Comparison of ENCODE assay signal across 8 cellular contexts in genomic region chr12:116336542-116337065, GRCh38. TPM values are rescaled to one million over a fixed set of nuclear protein-coding genes. Genes with fewer than 3 reads are reported as not detected.
DNase-seq lines count a peak whose midpoint lies in the region; ATAC-seq and TF ChIP-seq lines count a peak whose summit lies in the region.

No MANE protein-coding gene starts in this region.

- H3K4me3 Mint-ChIP-seq in CD8-positive, alpha-beta T cell: no peak overlapping the region
- H3K4me3 Mint-ChIP-seq in effector memory CD8-positive, alpha-beta T cell: no peak overlapping the region

- CTCF ChIA-PET in CD8-positive, alpha-beta T cell (lab: Charles Lee): no interaction called here

- no peak overlapping the region for H3K27ac Mint-ChIP-seq in CD8-positive, alpha-beta T cell
- H3K27ac Mint-ChIP-seq in effector memory CD8-positive, alpha-beta T cell: no peak overlapping the region

- peak; percentile 42 for ATAC-seq in CD8-positive, alpha-beta T cell
- ATAC-seq in GM19452 (IDR thresholded peaks at IDR 0.05; ENCODE audit: unreplicated experiment) (peak; percentile 83), HG03439 (IDR thresholded peaks at IDR 0.05; ENCODE audit: unreplicated experiment) (peak; percentile 69)
- ATAC-seq in effector memory CD8-positive, alpha-beta T cell (replicated peaks): peak; percentile 79

- H3K36me3 Mint-ChIP-seq in CD8-positive, alpha-beta T cell: no peaks in the 10 kb centered on the region
- no peaks in the 10 kb centered on the region for H3K36me3 Mint-ChIP-seq in effector memory CD8-positive, alpha-beta T cell (ENCODE audit: insufficient read depth)

- no peaks in the 10 kb centered on the region for H3K36me3 ChIP-seq in CD8-positive, alpha-beta T cell (ENCODE audit: insufficient read depth, low read length)

- TF ChIP-seq CTCF in CD8-positive, alpha-beta T cell (IDR thresholded peaks at IDR 0.05): no peak

- no peak for DNase-seq in CD8-positive, alpha-beta T cell
- DNase-seq in effector memory CD8-positive, alpha-beta T cell: no peak
- DNase-seq in NCI-H82 treated with DMSO at 0.1 percent for 48 hours (lab: John Stamatoyannopoulos, UW; ENCODE audit: unreplicated experiment) (no peak), NCI-H2107 (lab: John Stamatoyannopoulos, UW) (no peak), activated gamma-delta T cell treated with Interleukin-2 at 50 U/mL for 16 hours (no peak), 8988T (no peak)

- H3K9me3 Mint-ChIP-seq in CD8-positive, alpha-beta T cell: no peaks in the 10 kb centered on the region
- H3K9me3 Mint-ChIP-seq in effector memory CD8-positive, alpha-beta T cell: no peaks in the 10 kb centered on the region

- intact Hi-C loops in CD8-positive, alpha-beta T cell (cut with DNase I, micrococcal nuclease): no loop called here

- H3K27ac ChIP-seq in CD8-positive, alpha-beta T cell (ENCODE audit: low read depth, low read length): no peak overlapping the region

- H3K4me3 ChIP-seq in CD8-positive, alpha-beta T cell (ENCODE audit: low read depth, low read length): no peak overlapping the region

- no peaks in the 10 kb centered on the region for H3K9me3 ChIP-seq in CD8-positive, alpha-beta T cell (ENCODE audit: low read length)

- H3K4me1 Mint-ChIP-seq in CD8-positive, alpha-beta T cell (ENCODE audit: low read depth): no peaks in the 10 kb centered on the region
- no peaks in the 10 kb centered on the region for H3K4me1 Mint-ChIP-seq in effector memory CD8-positive, alpha-beta T cell (ENCODE audit: low read depth in 2 of 2)

- H3K27me3 ChIP-seq in CD8-positive, alpha-beta T cell (ENCODE audit: insufficient read depth, low read length): no peaks in the 10 kb centered on the region

- no peaks in the 10 kb centered on the region for H3K4me1 ChIP-seq in CD8-positive, alpha-beta T cell (ENCODE audit: insufficient read depth, low read length)

- H3K27me3 Mint-ChIP-seq in CD8-positive, alpha-beta T cell (ENCODE audit: low read depth): no peaks in the 10 kb centered on the region
- H3K27me3 Mint-ChIP-seq in effector memory CD8-positive, alpha-beta T cell: peaks cover 5 to 10% of the 10 kb centered on the region in 2 donors

- POLR2A ChIA-PET in CD8-positive, alpha-beta T cell (lab: Charles Lee): no interaction called here

RNA-seq across cellular contexts. Expression of gene MED13L, which starts 59.1 kb away (rescaled TPM):
- 100 to 1,000 TPM; 157 to 159 TPM for total RNA-seq in CD8-positive, alpha-beta T cell
